37 cellular contexts compared by ENCODE assay signal in genomic region chr5:59830801-59831200, GRCh38.
"Had no signal": no experiment of that assay in that cellular context is flagged by ENCODE, and none has a peak within 500 bp of the region (broad histone marks: within the 10 kb centered on the region; RNA-seq: fewer than 3 reads in every experiment).

No MANE protein-coding gene starts in this region.

- H3K27ac Mint-ChIP-seq: activated CD4-positive, alpha-beta memory T cell treated with anti-CD3 and anti-CD28 coated beads, Interleukin-2, amount 10 ng/mL, durations not matched to agents 7 days and 5 days; activated CD4-positive, alpha-beta T cell treated with anti-CD3 and anti-CD28 coated beads for 36 hours; activated CD4-positive, alpha-beta T cell treated with anti-CD3 and anti-CD28 coated beads, Interleukin-2, amount 10 ng/mL, durations not matched to agents 7 days and 5 days; activated CD8-positive, alpha-beta memory T cell treated with anti-CD3 and anti-CD28 coated beads, Interleukin-2, amount 10 ng/mL, durations not matched to agents 7 days and 5 days; activated CD8-positive, alpha-beta T cell treated with anti-CD3 and anti-CD28 coated beads, Interleukin-2, amount 10 ng/mL, durations not matched to agents 7 days and 5 days; activated naive CD4-positive, alpha-beta T cell treated with anti-CD3 and anti-CD28 coated beads, Interleukin-2, amount 10 ng/mL, durations not matched to agents 7 days and 5 days; activated naive CD4-positive, alpha-beta T cell treated with anti-CD3 and anti-CD28 coated beads, Interleukin-2, amount 50 U/mL, for 24 hours; activated naive CD8-positive, alpha-beta T cell; activated naive CD8-positive, alpha-beta T cell treated with anti-CD3 and anti-CD28 coated beads, Interleukin-2, amount 10 ng/mL, durations not matched to agents 7 days and 5 days; activated naive CD8-positive, alpha-beta T cell treated with anti-CD3 and anti-CD28 coated beads, Interleukin-2, amount 50 U/mL, for 24 hours; activated T-cell treated with anti-CD3 and anti-CD28 coated beads, Interleukin-2, amount 50 U/mL, for 24 hours; activated T-helper 2 cell treated with anti-CD3 and anti-CD28 coated beads, Interferon-gamma antibody, Interleukin-2, Interleukin-4, amounts not matched to agents 10 μg/mL and 5 μg/mL and 100 μg/mL, durations not matched to agents 14 hours and 24 hours and 36 hours; brain; T-helper 1 cell treated with Interleukin-12 subunit alpha and Interleukin-12 subunit beta and Interleukin-4 antibody, amounts not matched to agents 30 μg/mL and 1 μg/mL, for 36 hours; T-helper 2 cell treated with Interferon-gamma antibody and Interleukin-4, amounts not matched to agents 5 μg/mL and 100 μg/mL, for 36 hours; WTC11 had no signal

- FAIRE-seq: bronchial epithelial cell, TTC549 had no signal

- H3K27ac ChIP-seq: cardiac muscle cell, WERI-Rb-1 had no signal

- H3K4me3 Mint-ChIP-seq: activated CD4-positive, alpha-beta memory T cell treated with anti-CD3 and anti-CD28 coated beads, Interleukin-2, amount 10 ng/mL, durations not matched to agents 7 days and 5 days; activated CD4-positive, alpha-beta T cell treated with anti-CD3 and anti-CD28 coated beads for 36 hours; activated CD4-positive, alpha-beta T cell treated with anti-CD3 and anti-CD28 coated beads, Interleukin-2, amount 10 ng/mL, durations not matched to agents 7 days and 5 days; activated CD8-positive, alpha-beta memory T cell treated with anti-CD3 and anti-CD28 coated beads, Interleukin-2, amount 10 ng/mL, durations not matched to agents 7 days and 5 days; activated CD8-positive, alpha-beta T cell treated with anti-CD3 and anti-CD28 coated beads, Interleukin-2, amount 10 ng/mL, durations not matched to agents 7 days and 5 days; activated naive CD4-positive, alpha-beta T cell treated with anti-CD3 and anti-CD28 coated beads, Interleukin-2, amount 10 ng/mL, durations not matched to agents 7 days and 5 days; activated naive CD4-positive, alpha-beta T cell treated with anti-CD3 and anti-CD28 coated beads, Interleukin-2, amount 50 U/mL, for 24 hours; activated naive CD8-positive, alpha-beta T cell; activated naive CD8-positive, alpha-beta T cell treated with anti-CD3 and anti-CD28 coated beads, Interleukin-2, amount 10 ng/mL, durations not matched to agents 7 days and 5 days; activated naive CD8-positive, alpha-beta T cell treated with anti-CD3 and anti-CD28 coated beads, Interleukin-2, amount 50 U/mL, for 24 hours; activated T-cell treated with anti-CD3 and anti-CD28 coated beads, Interleukin-2, amount 50 U/mL, for 24 hours; brain; central memory CD8-positive, alpha-beta T cell; T-helper 1 cell treated with Interleukin-12 subunit alpha and Interleukin-12 subunit beta and Interleukin-4 antibody, amounts not matched to agents 30 μg/mL and 1 μg/mL, for 36 hours; T-helper 2 cell treated with Interferon-gamma antibody and Interleukin-4, amounts not matched to agents 5 μg/mL and 100 μg/mL, for 36 hours; WTC11 had no signal

- H3K27me3 Mint-ChIP-seq: activated CD4-positive, alpha-beta memory T cell treated with anti-CD3 and anti-CD28 coated beads, Interleukin-2, amount 10 ng/mL, durations not matched to agents 7 days and 5 days; activated CD8-positive, alpha-beta memory T cell treated with anti-CD3 and anti-CD28 coated beads, Interleukin-2, amount 10 ng/mL, durations not matched to agents 7 days and 5 days; activated naive CD4-positive, alpha-beta T cell treated with anti-CD3 and anti-CD28 coated beads, Interleukin-2, amount 10 ng/mL, durations not matched to agents 7 days and 5 days; activated naive CD4-positive, alpha-beta T cell treated with anti-CD3 and anti-CD28 coated beads, Interleukin-2, amount 50 U/mL, for 24 hours; activated naive CD8-positive, alpha-beta T cell; activated T-cell treated with anti-CD3 and anti-CD28 coated beads, Interleukin-2, amount 50 U/mL, for 24 hours; brain; central memory CD8-positive, alpha-beta T cell had no signal

- H3K36me3 Mint-ChIP-seq: activated CD8-positive, alpha-beta memory T cell treated with anti-CD3 and anti-CD28 coated beads, Interleukin-2, amount 10 ng/mL, durations not matched to agents 7 days and 5 days; activated naive CD4-positive, alpha-beta T cell treated with anti-CD3 and anti-CD28 coated beads, Interleukin-2, amount 10 ng/mL, durations not matched to agents 7 days and 5 days; activated naive CD4-positive, alpha-beta T cell treated with anti-CD3 and anti-CD28 coated beads, Interleukin-2, amount 50 U/mL, for 24 hours; activated naive CD8-positive, alpha-beta T cell; activated naive CD8-positive, alpha-beta T cell treated with anti-CD3 and anti-CD28 coated beads, Interleukin-2, amount 10 ng/mL, durations not matched to agents 7 days and 5 days; brain; WTC11 had no signal

- H3K9me3 Mint-ChIP-seq: activated CD4-positive, alpha-beta memory T cell treated with anti-CD3 and anti-CD28 coated beads, Interleukin-2, amount 10 ng/mL, durations not matched to agents 7 days and 5 days; activated CD4-positive, alpha-beta T cell treated with anti-CD3 and anti-CD28 coated beads, Interleukin-2, amount 10 ng/mL, durations not matched to agents 7 days and 5 days; activated naive CD4-positive, alpha-beta T cell treated with anti-CD3 and anti-CD28 coated beads, Interleukin-2, amount 10 ng/mL, durations not matched to agents 7 days and 5 days; activated naive CD4-positive, alpha-beta T cell treated with anti-CD3 and anti-CD28 coated beads, Interleukin-2, amount 50 U/mL, for 24 hours; activated naive CD8-positive, alpha-beta T cell treated with anti-CD3 and anti-CD28 coated beads, Interleukin-2, amount 10 ng/mL, durations not matched to agents 7 days and 5 days; activated naive CD8-positive, alpha-beta T cell treated with anti-CD3 and anti-CD28 coated beads, Interleukin-2, amount 50 U/mL, for 24 hours; activated T-cell treated with anti-CD3 and anti-CD28 coated beads, Interleukin-2, amount 50 U/mL, for 24 hours; activated T-helper 2 cell treated with anti-CD3 and anti-CD28 coated beads, Interferon-gamma antibody, Interleukin-2, Interleukin-4, amounts not matched to agents 10 μg/mL and 5 μg/mL and 100 μg/mL, durations not matched to agents 14 hours and 24 hours and 36 hours; brain; T-helper 1 cell treated with Interleukin-12 subunit alpha and Interleukin-12 subunit beta and Interleukin-4 antibody, amounts not matched to agents 30 μg/mL and 1 μg/mL, for 36 hours; T-helper 2 cell treated with Interferon-gamma antibody and Interleukin-4, amounts not matched to agents 5 μg/mL and 100 μg/mL, for 36 hours; WTC11 had no signal

- H3K4me1 Mint-ChIP-seq: activated CD4-positive, alpha-beta memory T cell treated with anti-CD3 and anti-CD28 coated beads, Interleukin-2, amount 10 ng/mL, durations not matched to agents 7 days and 5 days; activated CD4-positive, alpha-beta T cell treated with anti-CD3 and anti-CD28 coated beads for 36 hours; activated CD4-positive, alpha-beta T cell treated with anti-CD3 and anti-CD28 coated beads, Interleukin-2, amount 10 ng/mL, durations not matched to agents 7 days and 5 days; activated CD8-positive, alpha-beta memory T cell treated with anti-CD3 and anti-CD28 coated beads, Interleukin-2, amount 10 ng/mL, durations not matched to agents 7 days and 5 days; activated naive CD4-positive, alpha-beta T cell treated with anti-CD3 and anti-CD28 coated beads, Interleukin-2, amount 10 ng/mL, durations not matched to agents 7 days and 5 days; activated naive CD4-positive, alpha-beta T cell treated with anti-CD3 and anti-CD28 coated beads, Interleukin-2, amount 50 U/mL, for 24 hours; activated naive CD8-positive, alpha-beta T cell treated with anti-CD3 and anti-CD28 coated beads, Interleukin-2, amount 10 ng/mL, durations not matched to agents 7 days and 5 days; activated naive CD8-positive, alpha-beta T cell treated with anti-CD3 and anti-CD28 coated beads, Interleukin-2, amount 50 U/mL, for 24 hours; central memory CD8-positive, alpha-beta T cell had no signal

- DNase-seq: activated CD4-positive, alpha-beta memory T cell treated with anti-CD3 and anti-CD28 coated beads, Interleukin-2, amount 10 ng/mL, durations not matched to agents 7 days and 5 days; activated CD4-positive, alpha-beta T cell treated with anti-CD3 and anti-CD28 coated beads for 1 hour; activated CD4-positive, alpha-beta T cell treated with anti-CD3 and anti-CD28 coated beads for 36 hours; activated CD4-positive, alpha-beta T cell treated with anti-CD3 and anti-CD28 coated beads for 48 hours; activated CD4-positive, alpha-beta T cell treated with anti-CD3 and anti-CD28 coated beads, Interleukin-2, amount 10 ng/mL, durations not matched to agents 7 days and 5 days; activated CD4-positive, alpha-beta T cell treated with anti-CD3 and anti-CD28 coated beads, Interleukin-2, amount 50 U/mL, for 48 hours; activated CD4-positive, CD25-positive, alpha-beta regulatory T cell; activated CD8-positive, alpha-beta memory T cell treated with anti-CD3 and anti-CD28 coated beads for 24 hours; activated CD8-positive, alpha-beta memory T cell treated with anti-CD3 and anti-CD28 coated beads, Interleukin-2, amount 10 ng/mL, durations not matched to agents 7 days and 5 days; activated CD8-positive, alpha-beta memory T cell treated with anti-CD3 and anti-CD28 coated beads, Interleukin-2, amount 50 U/mL, for 48 hours; activated CD8-positive, alpha-beta T cell treated with anti-CD3 and anti-CD28 coated beads, Interleukin-2, amount 10 ng/mL, durations not matched to agents 7 days and 5 days; activated effector memory CD4-positive, alpha-beta T cell treated with Interleukin-2 at 50 U/mL for 16 hours; activated gamma-delta T cell; activated naive CD4-positive, alpha-beta T cell treated with anti-CD3 and anti-CD28 coated beads, Interleukin-2, amount 10 ng/mL, durations not matched to agents 7 days and 5 days; activated naive CD4-positive, alpha-beta T cell treated with Interleukin-2 at 50 U/mL for 16 hours; activated naive CD8-positive, alpha-beta T cell treated with anti-CD3 and anti-CD28 coated beads, Interleukin-2, amount 10 ng/mL, durations not matched to agents 7 days and 5 days; activated naive CD8-positive, alpha-beta T cell treated with anti-CD3 and anti-CD28 coated beads, Interleukin-2, amount 50 U/mL, for 24 hours; activated T-cell treated with anti-CD3 and anti-CD28 coated beads, Interleukin-2, amount 50 U/mL, for 24 hours; activated T-cell treated with anti-CD3 and anti-CD28 coated beads, Interleukin-2, amount 50 U/mL, for 48 hours; aorta; caudate nucleus; cerebellar nuclear complex; T-helper 1 cell; T-helper 2 cell; T-helper 9 cell; WERI-Rb-1 had no signal

- H3K36me3 ChIP-seq: cardiac muscle cell, WERI-Rb-1 had no signal

- H3K27me3 ChIP-seq: cardiac muscle cell had no signal

- H3K4me3 ChIP-seq: cardiac muscle cell had no signal
